In genomic region chr10:96863922-96864543, GRCh38 we compare ENCODE assay signal across 1 cellular context.
A peak's percentile ranks its signal among the peaks of the same experiment; 100 is the strongest.
TF ChIP-seq lines count a peak whose summit lies in the region.

No MANE protein-coding gene starts in this region.

TF ChIP-seq in HepG2, 621 proteins besides CTCF, POLR2A, EP300 and RAD21 (continued from another document and continues in another):
- TF ChIP-seq ATRX (CRISPR knock-in tag; IDR thresholded peaks at IDR 0.05; ENCODE audit: borderline replicate concordance) (no peak), HMG20B (CRISPR knock-in tag; conservative IDR thresholded peaks at IDR 0.05) (0 out of 2 replicates have a peak, but pooled peaks have one; percentile 20), BCLAF1 (IDR thresholded peaks at IDR 0.05) (no peak), MXI1 (IDR thresholded peaks at IDR 0.05; ENCODE audit: borderline replicate concordance, low read depth, low read length) (no peak), XBP1 (CRISPR knock-in tag; IDR thresholded peaks at IDR 0.05) (no peak), ZSCAN5A (CRISPR knock-in tag; IDR thresholded peaks at IDR 0.05; ENCODE audit: borderline replicate concordance) (peak; percentile 24; the same call in 1 of the 2 replicates), GABPB1 (CRISPR knock-in tag; IDR thresholded peaks at IDR 0.05) (no peak), SNAPC2 (CRISPR knock-in tag; IDR thresholded peaks at IDR 0.05) (peak; percentile 23; the same call in 1 of the 2 replicates), ISX (CRISPR knock-in tag; conservative IDR thresholded peaks at IDR 0.05) (no peak), ZNF205 (CRISPR knock-in tag; IDR thresholded peaks at IDR 0.05) (peak; percentile 78; the same call in 1 of the 2 replicates), HINFP (CRISPR knock-in tag; IDR thresholded peaks at IDR 0.05; ENCODE audit: low read depth) (no peak), ZNF235 (CRISPR knock-in tag; IDR thresholded peaks at IDR 0.05; ENCODE audit: borderline replicate concordance) (no peak), AKAP8 (CRISPR knock-in tag; IDR thresholded peaks at IDR 0.05) (no peak), ZC3H13 (CRISPR knock-in tag; IDR thresholded peaks at IDR 0.05) (no peak), GTF3A (CRISPR knock-in tag; conservative IDR thresholded peaks at IDR 0.05) (no peak), ZNF879 (CRISPR knock-in tag; IDR thresholded peaks at IDR 0.05) (no peak), GRHL1 (CRISPR knock-in tag; conservative IDR thresholded peaks at IDR 0.05) (no peak), SOX6 (IDR thresholded peaks at IDR 0.05) (no peak), SOX6 (CRISPR knock-in tag; IDR thresholded peaks at IDR 0.05) (peak; percentile 93), ZBTB1 (CRISPR knock-in tag; IDR thresholded peaks at IDR 0.05; ENCODE audit: borderline replicate concordance) (no peak), CBX1 (IDR thresholded peaks at IDR 0.05; ENCODE audit: low read depth) (no peak), RXRB (CRISPR knock-in tag; IDR thresholded peaks at IDR 0.05; ENCODE audit: borderline replicate concordance) (peak; percentile 66), ZNF207 (IDR thresholded peaks at IDR 0.05; ENCODE audit: borderline replicate concordance) (no peak), ZBTB49 (CRISPR knock-in tag; IDR thresholded peaks at IDR 0.05; ENCODE audit: borderline replicate concordance) (no peak), ZFP1 (CRISPR knock-in tag; IDR thresholded peaks at IDR 0.05) (peak; percentile 49; the same call in 1 of the 2 replicates), HIC2 (CRISPR knock-in tag; IDR thresholded peaks at IDR 0.05; ENCODE audit: low read depth) (no peak), NFAT5 (CRISPR knock-in tag; IDR thresholded peaks at IDR 0.05) (no peak), CHD4 (IDR thresholded peaks at IDR 0.05; ENCODE audit: borderline replicate concordance, low read length) (peak; percentile 55; the same call in 1 of the 2 replicates), RFX3 (CRISPR knock-in tag; IDR thresholded peaks at IDR 0.05) (no peak), MBNL3 (CRISPR knock-in tag; conservative IDR thresholded peaks at IDR 0.05) (no peak)
- TF ChIP-seq, protein P1, sequence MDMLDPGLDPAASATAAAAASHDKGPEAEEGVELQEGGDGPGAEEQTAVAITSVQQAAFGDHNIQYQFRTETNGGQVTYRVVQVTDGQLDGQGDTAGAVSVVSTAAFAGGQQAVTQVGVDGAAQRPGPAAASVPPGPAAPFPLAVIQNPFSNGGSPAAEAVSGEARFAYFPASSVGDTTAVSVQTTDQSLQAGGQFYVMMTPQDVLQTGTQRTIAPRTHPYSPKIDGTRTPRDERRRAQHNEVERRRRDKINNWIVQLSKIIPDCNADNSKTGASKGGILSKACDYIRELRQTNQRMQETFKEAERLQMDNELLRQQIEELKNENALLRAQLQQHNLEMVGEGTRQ (IDR thresholded peaks at IDR 0.05; ENCODE audit: low read depth, low read length) = no peak
- TF ChIP-seq, protein P1 (CRISPR knock-in tag; IDR thresholded peaks at IDR 0.05; ENCODE audit: borderline replicate concordance) = no peak
- TF ChIP-seq, protein P2, sequence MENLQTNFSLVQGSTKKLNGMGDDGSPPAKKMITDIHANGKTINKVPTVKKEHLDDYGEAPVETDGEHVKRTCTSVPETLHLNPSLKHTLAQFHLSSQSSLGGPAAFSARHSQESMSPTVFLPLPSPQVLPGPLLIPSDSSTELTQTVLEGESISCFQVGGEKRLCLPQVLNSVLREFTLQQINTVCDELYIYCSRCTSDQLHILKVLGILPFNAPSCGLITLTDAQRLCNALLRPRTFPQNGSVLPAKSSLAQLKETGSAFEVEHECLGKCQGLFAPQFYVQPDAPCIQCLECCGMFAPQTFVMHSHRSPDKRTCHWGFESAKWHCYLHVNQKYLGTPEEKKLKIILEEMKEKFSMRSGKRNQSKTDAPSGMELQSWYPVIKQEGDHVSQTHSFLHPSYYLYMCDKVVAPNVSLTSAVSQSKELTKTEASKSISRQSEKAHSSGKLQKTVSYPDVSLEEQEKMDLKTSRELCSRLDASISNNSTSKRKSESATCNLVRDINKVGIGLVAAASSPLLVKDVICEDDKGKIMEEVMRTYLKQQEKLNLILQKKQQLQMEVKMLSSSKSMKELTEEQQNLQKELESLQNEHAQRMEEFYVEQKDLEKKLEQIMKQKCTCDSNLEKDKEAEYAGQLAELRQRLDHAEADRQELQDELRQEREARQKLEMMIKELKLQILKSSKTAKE (CRISPR knock-in tag; IDR thresholded peaks at IDR 0.05; ENCODE audit: borderline replicate concordance) = peak; percentile 58; the same call in 1 of the 2 replicates
- TF ChIP-seq, protein P3, sequence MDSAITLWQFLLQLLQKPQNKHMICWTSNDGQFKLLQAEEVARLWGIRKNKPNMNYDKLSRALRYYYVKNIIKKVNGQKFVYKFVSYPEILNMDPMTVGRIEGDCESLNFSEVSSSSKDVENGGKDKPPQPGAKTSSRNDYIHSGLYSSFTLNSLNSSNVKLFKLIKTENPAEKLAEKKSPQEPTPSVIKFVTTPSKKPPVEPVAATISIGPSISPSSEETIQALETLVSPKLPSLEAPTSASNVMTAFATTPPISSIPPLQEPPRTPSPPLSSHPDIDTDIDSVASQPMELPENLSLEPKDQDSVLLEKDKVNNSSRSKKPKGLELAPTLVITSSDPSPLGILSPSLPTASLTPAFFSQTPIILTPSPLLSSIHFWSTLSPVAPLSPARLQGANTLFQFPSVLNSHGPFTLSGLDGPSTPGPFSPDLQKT (CRISPR knock-in tag; IDR thresholded peaks at IDR 0.05; ENCODE audit: borderline replicate concordance) = no peak
